ENCODE assay signal across 1 cellular context in the genomic region with DNA sequence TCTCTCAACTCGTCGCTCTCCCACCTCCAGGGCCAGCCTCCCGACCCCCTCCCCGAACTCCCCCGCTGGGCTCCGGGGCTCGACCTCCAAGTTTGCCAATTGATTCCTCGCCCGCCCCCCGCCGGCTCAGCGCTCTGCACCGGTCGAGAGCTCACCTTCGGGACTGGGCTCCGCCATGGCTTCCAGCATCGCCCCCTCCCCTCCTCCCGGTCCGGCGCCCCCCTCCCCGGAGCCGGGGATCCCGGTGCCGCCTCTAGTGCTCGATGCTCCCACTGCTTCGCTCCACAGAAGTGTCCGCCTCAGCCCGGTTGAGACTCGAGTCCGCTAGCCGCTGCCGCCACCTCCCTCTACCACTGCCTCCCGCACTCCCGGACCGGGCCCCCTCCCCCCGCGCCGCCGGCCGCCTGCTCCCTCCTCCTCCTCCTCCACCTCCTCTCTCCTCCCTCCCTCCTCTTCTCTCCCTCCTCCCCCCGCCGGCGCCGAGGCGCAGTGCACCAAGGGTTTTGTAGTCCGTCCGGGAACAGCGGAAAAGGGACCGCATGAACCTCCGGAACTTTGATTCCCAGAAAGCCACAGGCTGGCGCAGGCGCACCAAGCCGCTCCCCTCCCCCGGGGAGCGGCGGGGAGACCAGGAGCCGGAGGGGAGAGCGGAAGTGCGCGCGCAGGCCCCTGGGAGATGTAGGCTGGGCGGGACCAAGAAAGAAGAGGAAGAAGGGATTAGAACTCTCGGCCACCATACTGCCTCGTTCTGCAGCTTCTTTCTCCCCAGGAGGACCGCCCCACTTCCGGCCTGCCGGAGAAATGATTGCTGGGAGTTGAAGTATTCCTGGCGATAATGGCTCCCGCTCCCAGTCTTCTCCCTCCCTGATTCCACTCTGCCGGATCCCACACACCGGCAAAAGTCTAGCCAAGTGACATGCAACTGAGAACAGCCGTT.
A peak's percentile ranks its signal among the peaks of the same experiment; 100 is the strongest.
TF ChIP-seq lines count a peak whose summit lies in the region.

A gene (minus strand): TSS at position 367 of the 937 bp plus-strand sequence. CDS start 178 bp downstream, at position 189.

TF ChIP-seq in HCT116, 20 proteins besides CTCF, POLR2A, EP300 and RAD21 (continued from another document):
- TF ChIP-seq, protein P1, sequence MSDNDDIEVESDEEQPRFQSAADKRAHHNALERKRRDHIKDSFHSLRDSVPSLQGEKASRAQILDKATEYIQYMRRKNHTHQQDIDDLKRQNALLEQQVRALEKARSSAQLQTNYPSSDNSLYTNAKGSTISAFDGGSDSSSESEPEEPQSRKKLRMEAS (IDR thresholded peaks at IDR 0.05): no peak; the same call in 1 of the 2 replicates
- TF ChIP-seq JUND (IDR thresholded peaks at IDR 0.05) (no peak), SP1 (IDR thresholded peaks at IDR 0.05; ENCODE audit: low read depth) (peak; percentile 85), SRF (IDR thresholded peaks at IDR 0.05; ENCODE audit: low read depth) (no peak), ELF1 (IDR thresholded peaks at IDR 0.05; ENCODE audit: borderline replicate concordance, low read depth) (peak; percentile 94; the same call in 1 of the 2 replicates), YY1 (IDR thresholded peaks at IDR 0.05; ENCODE audit: extremely low read depth, insufficient replicate concordance, low read depth, low read length) (peak; percentile 86), ZFX (IDR thresholded peaks at IDR 0.05) (no peak; the same call in 1 of the 2 replicates), EGR1 (IDR thresholded peaks at IDR 0.05; ENCODE audit: low read depth) (no peak)
- TF ChIP-seq, protein P2, sequence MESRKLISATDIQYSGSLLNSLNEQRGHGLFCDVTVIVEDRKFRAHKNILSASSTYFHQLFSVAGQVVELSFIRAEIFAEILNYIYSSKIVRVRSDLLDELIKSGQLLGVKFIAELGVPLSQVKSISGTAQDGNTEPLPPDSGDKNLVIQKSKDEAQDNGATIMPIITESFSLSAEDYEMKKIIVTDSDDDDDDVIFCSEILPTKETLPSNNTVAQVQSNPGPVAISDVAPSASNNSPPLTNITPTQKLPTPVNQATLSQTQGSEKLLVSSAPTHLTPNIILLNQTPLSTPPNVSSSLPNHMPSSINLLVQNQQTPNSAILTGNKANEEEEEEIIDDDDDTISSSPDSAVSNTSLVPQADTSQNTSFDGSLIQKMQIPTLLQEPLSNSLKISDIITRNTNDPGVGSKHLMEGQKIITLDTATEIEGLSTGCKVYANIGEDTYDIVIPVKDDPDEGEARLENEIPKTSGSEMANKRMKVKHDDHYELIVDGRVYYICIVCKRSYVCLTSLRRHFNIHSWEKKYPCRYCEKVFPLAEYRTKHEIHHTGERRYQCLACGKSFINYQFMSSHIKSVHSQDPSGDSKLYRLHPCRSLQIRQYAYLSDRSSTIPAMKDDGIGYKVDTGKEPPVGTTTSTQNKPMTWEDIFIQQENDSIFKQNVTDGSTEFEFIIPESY (IDR thresholded peaks at IDR 0.05; ENCODE audit: extremely low read depth, insufficient replicate concordance, low read length): peak; percentile 77
TF ChIP-seq in HCT116: peak in this region for 6.
